8 cellular contexts compared by ENCODE assay signal in the genomic region with DNA sequence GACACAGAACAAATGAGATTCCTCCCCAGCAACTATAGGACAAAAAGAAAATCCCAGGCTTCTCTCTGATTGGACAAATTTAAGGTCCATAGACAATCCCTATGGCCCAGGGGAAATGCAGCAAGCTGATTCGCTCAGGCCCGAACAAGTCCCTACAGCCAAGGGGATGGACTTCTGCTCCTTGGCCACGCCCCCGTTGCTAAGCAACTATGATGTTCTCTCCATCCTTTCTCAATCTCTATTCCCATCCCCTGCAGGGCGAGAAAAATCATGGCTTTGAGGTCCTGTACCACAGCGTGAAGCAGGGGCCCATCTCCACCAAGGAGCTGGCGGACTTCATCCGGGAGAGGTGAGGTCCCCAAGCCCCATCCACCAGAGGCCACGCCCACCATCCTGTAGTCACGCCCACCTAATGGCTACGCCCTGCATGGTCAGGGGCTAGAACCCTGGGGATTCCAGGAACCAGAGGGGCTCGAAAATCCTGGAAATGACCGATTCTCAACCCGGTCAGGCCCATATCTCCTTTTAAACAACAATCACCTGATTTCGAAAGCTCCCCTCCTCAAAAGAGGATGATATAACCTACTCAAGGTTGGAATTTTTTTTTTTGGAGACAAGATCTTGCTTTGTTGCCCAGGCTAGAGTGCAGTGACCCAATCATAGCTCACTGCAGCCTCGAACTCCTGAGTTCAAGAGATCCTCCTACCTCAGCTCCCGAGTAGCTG.
A peak's percentile ranks its signal among the peaks of the same experiment; 100 is the strongest.
DNase-seq lines count a peak whose midpoint lies in the region; ATAC-seq lines count a peak whose summit lies in the region.

No MANE protein-coding gene starts in this region.

- ATAC-seq in GM18907 (IDR thresholded peaks at IDR 0.05; ENCODE audit: unreplicated experiment) (no peak), GM18868 (IDR thresholded peaks at IDR 0.05; ENCODE audit: unreplicated experiment) (no peak)

- DNase-seq in ELR (ENCODE audit: low read depth) (peak; percentile 76), MV-4-11 (lab: John Stamatoyannopoulos, UW) (peak; percentile 80), amygdala (lab: John Stamatoyannopoulos, UW) (peak in 36 of 56 donors; percentile 4 to 77 (median 38)), medulla oblongata (ENCODE audit: extremely low spot score) (peak; percentile 52), NCI-H1694 treated with DMSO at 0.1 percent for 48 hours (lab: John Stamatoyannopoulos, UW) (no peak)
- DNase-seq in effector CD8-positive, alpha-beta T cell (lab: John Stamatoyannopoulos, UW) = no peak

Comparison
In these comparisons a context has a peak if more than half of its experiments do, and no peak if none do; other contexts are left out.
1. DNase-seq: peak in ELR (single experiment), MV-4-11 (single experiment), amygdala (36 of 56) and medulla oblongata (single experiment); none in effector CD8-positive, alpha-beta T cell (single experiment) and NCI-H1694 treated with DMSO at 0.1 percent for 48 hours (single experiment).